In genomic region chr15:58443291-58443690, GRCh38 we compare ENCODE assay signal across 1 cellular context.
TF ChIP-seq lines count a peak whose summit lies in the region.

No MANE protein-coding gene starts in this region.

TF ChIP-seq in GM23338, 12 proteins besides CTCF, POLR2A, EP300 and RAD21 (continued from another document):
- TF ChIP-seq ETS1 (IDR thresholded peaks at IDR 0.05), result no peak
